In the genomic region with DNA sequence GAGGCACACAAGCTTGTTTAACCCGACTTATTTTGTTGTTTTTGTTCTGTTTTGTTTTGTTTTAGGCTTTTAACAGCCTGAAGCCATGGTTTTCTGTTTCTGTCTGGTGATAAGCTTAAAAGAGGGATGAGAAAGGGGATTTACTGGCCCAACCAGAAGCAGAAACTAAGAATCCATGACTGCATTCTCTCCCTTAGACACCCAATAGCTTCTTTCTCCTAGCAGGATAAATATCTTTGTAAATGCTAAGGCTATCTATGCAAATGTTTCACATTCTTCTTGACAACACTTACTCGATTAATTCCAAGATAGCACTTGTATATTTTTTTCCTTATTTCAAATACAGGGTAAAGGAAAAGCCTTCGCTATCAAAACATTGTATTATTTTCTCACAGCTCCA, we compare ENCODE assay signal across 25 cellular contexts. TPM values are rescaled to one million over a fixed set of nuclear protein-coding genes. Genes with fewer than 3 reads are reported as not detected.
A peak's percentile ranks its signal among the peaks of the same experiment; 100 is the strongest.
DNase-seq lines count a peak whose midpoint lies in the region; ATAC-seq and TF ChIP-seq lines count a peak whose summit lies in the region.
"Had no signal": no experiment of that assay in that cellular context is flagged by ENCODE, and none has a peak within 500 bp of the region (broad histone marks: within the 10 kb centered on the region; RNA-seq: fewer than 3 reads in every experiment).

No MANE protein-coding gene starts in this region.

- POLR2A ChIA-PET in SK-N-SH (lab: Yijun Ruan, JAX) = no interaction called here

- intact Hi-C loops in head of caudate nucleus (cut with DNase I) = no loop called here

- no peak for TF ChIP-seq EP300 in SK-N-SH (IDR thresholded peaks at IDR 0.05; ENCODE audit: borderline replicate concordance in 1 of 2, low read depth in 1 of 2, low read length in 1 of 2)

- no peak overlapping the region for H2AFZ ChIP-seq in SK-N-SH (ENCODE audit: low read depth)

- H3K9ac ChIP-seq in SK-N-SH (no peak overlapping the region), endodermal cell (ENCODE audit: extremely low read depth, low read length, poor library complexity, severe bottlenecking) (no peak overlapping the region)

- no peak for TF ChIP-seq RAD21 in SK-N-SH (IDR thresholded peaks at IDR 0.05; ENCODE audit: low read length)

- no peaks in the 10 kb centered on the region; a peak in 1 of 4 replicates for H3K4me1 ChIP-seq in SK-N-SH (ENCODE audit: control insufficient read depth in 1 of 2, insufficient read depth in 2 of 2, low read depth in 1 of 2, low read length in 1 of 2)
- peaks cover 11% of the 10 kb centered on the region for H3K4me1 ChIP-seq in endodermal cell (ENCODE audit: control insufficient read depth, insufficient read depth, low read length)

- no peaks in the 10 kb centered on the region for H4K20me1 ChIP-seq in SK-N-SH (ENCODE audit: insufficient read depth)

- no peaks in the 10 kb centered on the region for H3K79me2 ChIP-seq in SK-N-SH (ENCODE audit: insufficient read depth)

- H3K4me3 Mint-ChIP-seq in endodermal cell = peak overlapping the region; percentile 7
- no peak overlapping the region for H3K4me3 Mint-ChIP-seq in neural crest cell
- H3K4me3 Mint-ChIP-seq: B cell; CD8-positive, alpha-beta T cell; HFFc6 had no signal

- no peaks in the 10 kb centered on the region for H3F3A ChIP-seq in SK-N-SH (replicated peaks; ENCODE audit: insufficient read depth)

- CTCF ChIA-PET in SK-N-SH (lab: Yijun Ruan, JAX) = interaction anchor here (1.1 to 1.3 kb wide), 2 partner anchors 18 to 181 kb away, joined by 3 to 4 read pairs; no protein-coding TSS in a partner anchor

- H3K27ac Mint-ChIP-seq in endodermal cell (peak overlapping the region; percentile 78), neural crest cell (ENCODE audit: unreplicated experiment) (peak overlapping the region; percentile 63)
- H3K27ac Mint-ChIP-seq: B cell; CD8-positive, alpha-beta T cell; HFFc6 had no signal

- H3K27me3 Mint-ChIP-seq in endodermal cell (ENCODE audit: insufficient read depth) = peaks cover 12% of the 10 kb centered on the region
- no peaks in the 10 kb centered on the region for H3K27me3 Mint-ChIP-seq in neural crest cell (ENCODE audit: low read depth)

- H3K36me3 ChIP-seq in SK-N-SH (replicated peaks in 1 of 2; ENCODE audit: control insufficient read depth in 1 of 2, insufficient read depth in 2 of 2, low read length in 1 of 2) (no peaks in the 10 kb centered on the region), endodermal cell (ENCODE audit: control insufficient read depth, insufficient read depth, low read length) (no peaks in the 10 kb centered on the region)
- H3K36me3 ChIP-seq: HAP-1 had no signal

- WGBS in SK-N-SH (ENCODE audit: low lambda C conversion rate) = 19% methylated on average over 3 of the region's 3 CpGs
- 13 to 63% methylated on average over 1 to 3 of the region's 3 CpGs for WGBS in endodermal cell (ENCODE audit: insufficient coverage in 1 of 2, insufficient read length in 1 of 2), 2 experiments

- H3K4me2 ChIP-seq in SK-N-SH = no peak overlapping the region

- no peaks in the 10 kb centered on the region for H3K9me2 ChIP-seq in SK-N-SH

- peak; percentile 52; the same call in 2 of the 3 replicates for ATAC-seq in SK-N-SH treated with all-trans-retinoic acid at 6 μM for 48 hours
- ATAC-seq: CD8-positive, alpha-beta T cell; Panc1 had no signal

- H3K4me1 Mint-ChIP-seq in endodermal cell = peaks cover 18% of the 10 kb centered on the region
- H3K4me1 Mint-ChIP-seq in neural crest cell = peaks cover 5% of the 10 kb centered on the region
- H3K4me1 Mint-ChIP-seq: B cell had no signal

- TF ChIP-seq CTCF in SK-N-SH (IDR thresholded peaks at IDR 0.05) (no peak), endodermal cell (conservative IDR thresholded peaks at IDR 0.05) (no peak), neural crest cell (conservative IDR thresholded peaks at IDR 0.05) (no peak)

- H3K9me3 Mint-ChIP-seq in endodermal cell (peaks cover 21% of the 10 kb centered on the region), neural crest cell (peaks cover 6% of the 10 kb centered on the region)
- H3K9me3 Mint-ChIP-seq: HFFc6 had no signal

- peaks cover 6% of the 10 kb centered on the region for H3K9me3 ChIP-seq in SK-N-SH
- peaks cover 25% of the 10 kb centered on the region for H3K9me3 ChIP-seq in endodermal cell (ENCODE audit: control insufficient read depth, low read length)
- H3K9me3 ChIP-seq: HAP-1 had no signal

- H3K36me3 Mint-ChIP-seq in endodermal cell (ENCODE audit: low read depth) = no peaks in the 10 kb centered on the region
- peaks cover 6% of the 10 kb centered on the region for H3K36me3 Mint-ChIP-seq in neural crest cell (ENCODE audit: low read depth)
- H3K36me3 Mint-ChIP-seq: CD8-positive, alpha-beta T cell had no signal

- no peak overlapping the region for H3K27ac ChIP-seq in SK-N-SH (ENCODE audit: low read depth in 2 of 2, low read length in 1 of 2)
- no peak overlapping the region for H3K27ac ChIP-seq in endodermal cell (ENCODE audit: low read depth, low read length)
- H3K27ac ChIP-seq: 22Rv1, C4-2B had no signal

- H3K27me3 ChIP-seq in SK-N-SH (ENCODE audit: insufficient read depth) (no peaks in the 10 kb centered on the region), endodermal cell (ENCODE audit: control insufficient read depth, insufficient read depth, low read length, poor library complexity, severe bottlenecking) (peaks cover 8% of the 10 kb centered on the region)

- no peak overlapping the region for H3K4me3 ChIP-seq in SK-N-SH (ENCODE audit: low read depth in 2 of 2, low read length in 1 of 2)
- H3K4me3 ChIP-seq in endodermal cell (ENCODE audit: low read length) = no peak overlapping the region
- H3K4me3 ChIP-seq: HAP-1 had no signal

- DNase-seq in SK-N-SH (no peak), endodermal cell (no peak), neural crest cell (ENCODE audit: low read depth, low spot score) (no peak), ecto neural progenitor cell (ENCODE audit: low spot score) (no peak), DMS153 (lab: John Stamatoyannopoulos, UW) (no peak), head of caudate nucleus (no peak)
- DNase-seq: CD8-positive, alpha-beta T cell; DMS 273 treated with DMSO at 0.1 percent for 48 hours; DMS79 treated with DMSO at 0.1 percent for 48 hours; HFFc6; IMR-90; KG1; MM.1S; NCI-H2029; NCI-H446; NCI-H524 treated with DMSO at 0.1 percent for 48 hours; NCI-H82; NK-92 treated with Interleukin-12 subunit alpha and Interleukin-12 subunit beta, amount 100 ng/mL, for 24 hours; SHP77 treated with DMSO at 0.1 percent for 48 hours had no signal

TF ChIP-seq in SK-N-SH treated with all-trans-retinoic acid at 6 μM for 48 hours, 23 proteins besides CTCF, POLR2A, EP300 and RAD21 (continues in another document):
- TF ChIP-seq BACH2 (CRISPR knock-in tag; IDR thresholded peaks at IDR 0.05; ENCODE audit: borderline replicate concordance) (no peak), TOX (CRISPR knock-in tag; IDR thresholded peaks at IDR 0.05; ENCODE audit: borderline replicate concordance) (no peak), ZNF565 (CRISPR knock-in tag; conservative IDR thresholded peaks at IDR 0.05; ENCODE audit: low read depth) (no peak), ZC3H10 (CRISPR knock-in tag; IDR thresholded peaks at IDR 0.05) (no peak), CSDC2 (CRISPR knock-in tag; IDR thresholded peaks at IDR 0.05) (no peak), POU6F1 (CRISPR knock-in tag; IDR thresholded peaks at IDR 0.05; ENCODE audit: borderline replicate concordance, low read depth) (no peak), SNAI2 (CRISPR knock-in tag; IDR thresholded peaks at IDR 0.05) (no peak), ZFP30 (CRISPR knock-in tag; IDR thresholded peaks at IDR 0.05) (no peak)

TF ChIP-seq in SK-N-SH, 30 proteins besides CTCF, POLR2A, EP300 and RAD21 (continues in another document):
- TF ChIP-seq ELF1 (IDR thresholded peaks at IDR 0.05) (no peak), RFX5 (IDR thresholded peaks at IDR 0.05; ENCODE audit: low read length) (no peak), NRF1 (IDR thresholded peaks at IDR 0.05; ENCODE audit: low read depth, low read length) (no peak), REST (IDR thresholded peaks at IDR 0.05; ENCODE audit: low read depth, low read length) (no peak)
- TF ChIP-seq, protein P1, sequence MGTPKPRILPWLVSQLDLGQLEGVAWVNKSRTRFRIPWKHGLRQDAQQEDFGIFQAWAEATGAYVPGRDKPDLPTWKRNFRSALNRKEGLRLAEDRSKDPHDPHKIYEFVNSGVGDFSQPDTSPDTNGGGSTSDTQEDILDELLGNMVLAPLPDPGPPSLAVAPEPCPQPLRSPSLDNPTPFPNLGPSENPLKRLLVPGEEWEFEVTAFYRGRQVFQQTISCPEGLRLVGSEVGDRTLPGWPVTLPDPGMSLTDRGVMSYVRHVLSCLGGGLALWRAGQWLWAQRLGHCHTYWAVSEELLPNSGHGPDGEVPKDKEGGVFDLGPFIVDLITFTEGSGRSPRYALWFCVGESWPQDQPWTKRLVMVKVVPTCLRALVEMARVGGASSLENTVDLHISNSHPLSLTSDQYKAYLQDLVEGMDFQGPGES (IDR thresholded peaks at IDR 0.05; ENCODE audit: low read depth, low read length) = no peak

RNA-seq across cellular contexts. Expression of gene SMAD1, which starts 53.7 kb away (rescaled TPM):
- polyA plus RNA-seq in SK-N-SH (2012; rRNA removed) = 46.0 and 58.2 TPM in 2 replicates
- 48.8 and 50.6 TPM in 2 replicates for polyA plus RNA-seq in SK-N-SH (2012; cell fraction: cytosol; rRNA removed)
- 51.5 and 55.6 TPM in 2 replicates for polyA plus RNA-seq in SK-N-SH (2012; cell fraction: nucleus; rRNA removed)
- 10 to 100 TPM; 25.1 to 28.3 TPM for total RNA-seq in endodermal cell
- 21.6 TPM for polyA plus RNA-seq in endodermal cell (2013, experiment 1 of 2)
- 20.6 TPM for polyA plus RNA-seq in endodermal cell (2013, experiment 2 of 2)
- total RNA-seq in neural crest cell = 26.8 and 28.6 TPM in 2 replicates
- total RNA-seq: B cell; CD8-positive, alpha-beta T cell had no signal
